Comparison of ENCODE assay signal across 8 cellular contexts in genomic region chr14:101980700-101981099, GRCh38. TPM values are rescaled to one million over a fixed set of nuclear protein-coding genes. Genes with fewer than 3 reads are reported as not detected.
A peak's percentile ranks its signal among the peaks of the same experiment; 100 is the strongest.
DNase-seq lines count a peak whose midpoint lies in the region; ATAC-seq and TF ChIP-seq lines count a peak whose summit lies in the region.

No MANE protein-coding gene starts in this region.

- CTCF ChIA-PET in Calu3 (lab: Charles Lee) = no interaction called here

- H3K27me3 ChIP-seq in adrenal gland = no peaks in the 10 kb centered on the region
- H3K27me3 ChIP-seq in spleen (replicated peaks in 1 of 7) = no peaks in the 10 kb centered on the region

- H3K4me1 Mint-ChIP-seq in Calu3 (ENCODE audit: low read depth, unreplicated experiment) (peaks cover 29% of the 10 kb centered on the region), nephron progenitor cell (no peaks in the 10 kb centered on the region)

- H3K27me3 Mint-ChIP-seq in Calu3 (ENCODE audit: unreplicated experiment) (no peaks in the 10 kb centered on the region), nephron progenitor cell (ENCODE audit: low read depth, poor library complexity) (no peaks in the 10 kb centered on the region)

- peaks cover 8 to 12% of the 10 kb centered on the region in 2 donors for H3K4me1 ChIP-seq in adrenal gland (replicated peaks in 1 of 2)
- H3K4me1 ChIP-seq in spleen = peaks cover 0 to 13% (median 7%) of the 10 kb centered on the region in 6 donors

- H3K36me3 ChIP-seq in adrenal gland (replicated peaks in 1 of 2) (peaks cover 2 to 87% of the 10 kb centered on the region in 2 donors), spleen (peaks cover 0 to 100% (median 86%) of the 10 kb centered on the region in 6 donors)

- H3K36me3 Mint-ChIP-seq in Calu3 (ENCODE audit: insufficient read depth, unreplicated experiment) = peaks cover 63% of the 10 kb centered on the region
- peaks cover 76% of the 10 kb centered on the region for H3K36me3 Mint-ChIP-seq in nephron progenitor cell (ENCODE audit: low read depth)

- intact Hi-C loops in Calu3 (cut with micrococcal nuclease; ENCODE audit: unreplicated experiment) = loop anchor here (1.0 kb wide), 1 partner anchor 8 kb away; no protein-coding TSS in a partner anchor
- intact Hi-C loops in adrenal gland (cut with DNase I) = loop anchor here in 1 of 2 donors (10.0 kb wide), 1 partner anchor 54 kb away; no protein-coding TSS in a partner anchor
- intact Hi-C loops in spleen (cut with DNase I; ENCODE audit: low total_unique reads) = no loop called here

- TF ChIP-seq CTCF in Calu3 (IDR thresholded peaks at IDR 0.05; ENCODE audit: unreplicated experiment) (no peak), adrenal gland (IDR thresholded peaks at IDR 0.05) (no peak), nephron progenitor cell (IDR thresholded peaks at IDR 0.05) (no peak), spleen (IDR thresholded peaks at IDR 0.05 in 8 of 11, conservative IDR thresholded peaks at IDR 0.05 in 3 of 11) (no peak)

- peak in 1 of 2 donors; percentile 28 for TF ChIP-seq POLR2A in adrenal gland (IDR thresholded peaks at IDR 0.05)
- TF ChIP-seq POLR2A in spleen (IDR thresholded peaks at IDR 0.05) = no peak

- no peaks in the 10 kb centered on the region for H3K9me3 Mint-ChIP-seq in Calu3 (ENCODE audit: low read depth, unreplicated experiment)
- no peaks in the 10 kb centered on the region for H3K9me3 Mint-ChIP-seq in nephron progenitor cell

- TSS peak; percentile 4 for BruUV-seq in Calu3 (replicated peaks; lab: Mats Ljungman, UMichigan)

- H3K27ac Mint-ChIP-seq in Calu3 (ENCODE audit: unreplicated experiment) (peak overlapping the region; percentile 90), nephron progenitor cell (no peak overlapping the region)

- H3K9me3 ChIP-seq in adrenal gland (replicated peaks in 1 of 3) (no peaks in the 10 kb centered on the region), spleen (no peaks in the 10 kb centered on the region)

- 7 to 25% (median 13%) methylated on average over 2 of the region's 2 CpGs for WGBS in adrenal gland, 4 donors
- 25 to 50% (median 46%) methylated on average over 2 of the region's 2 CpGs for WGBS in spleen, 5 donors

- H3K4me3 ChIP-seq in adrenal gland = no peak overlapping the region
- no peak overlapping the region for H3K4me3 ChIP-seq in spleen

- peak; percentile 94 for ATAC-seq in GM21381 (IDR thresholded peaks at IDR 0.05; ENCODE audit: unreplicated experiment)

- peak; percentile 81 for DNase-seq in Calu3
- DNase-seq in HK-2 (ENCODE audit: unreplicated experiment) = peak; percentile 67
- DNase-seq in adrenal gland = peak; percentile 74 to 93 (median 90)
- peak; percentile 89 for DNase-seq in kidney glomerular epithelial cell (lab: John Stamatoyannopoulos, UW)
- no peak for DNase-seq in nephron progenitor cell
- DNase-seq in NCI-H1048 (lab: John Stamatoyannopoulos, UW) = no peak
- no peak for DNase-seq in spleen

- H3K4me3 Mint-ChIP-seq in Calu3 (ENCODE audit: low read depth, unreplicated experiment) (peak overlapping the region; percentile 62), nephron progenitor cell (no peak overlapping the region)

- H3K27ac ChIP-seq in adrenal gland = peak overlapping the region; percentile 3 to 79 (median 24)
- peak overlapping the region in 4 of 8 donors; percentile 4 to 51 (median 10) for H3K27ac ChIP-seq in spleen

RNA-seq across cellular contexts. Expression of gene DYNC1H1, which starts 16.3 kb away (rescaled TPM):
- 510 and 529 TPM in 2 replicates for total RNA-seq in Calu3 (2022)
- total RNA-seq in adrenal gland = 100 to 1,000 TPM; 295 to 509 (median 370) TPM
- polyA plus RNA-seq in adrenal gland = 100 to 1,000 TPM; 202 to 337 (median 273) TPM
- total RNA-seq in spleen = 100 to 1,000 TPM; 270 to 446 (median 403) TPM
- polyA plus RNA-seq in spleen = 10 to 100 TPM; 65.9 to 85.8 (median 70.5) TPM

Comparison
In these comparisons a context has a peak if more than half of its experiments do, and no peak if none do; other contexts are left out.
1. DNase-seq: peak in Calu3 (single experiment), HK-2 (single experiment), adrenal gland (7 of 7) and kidney glomerular epithelial cell (single experiment); none in nephron progenitor cell (single experiment), NCI-H1048 (single experiment) and spleen (single experiment).